9 cellular contexts compared by ENCODE assay signal in the genomic region with DNA sequence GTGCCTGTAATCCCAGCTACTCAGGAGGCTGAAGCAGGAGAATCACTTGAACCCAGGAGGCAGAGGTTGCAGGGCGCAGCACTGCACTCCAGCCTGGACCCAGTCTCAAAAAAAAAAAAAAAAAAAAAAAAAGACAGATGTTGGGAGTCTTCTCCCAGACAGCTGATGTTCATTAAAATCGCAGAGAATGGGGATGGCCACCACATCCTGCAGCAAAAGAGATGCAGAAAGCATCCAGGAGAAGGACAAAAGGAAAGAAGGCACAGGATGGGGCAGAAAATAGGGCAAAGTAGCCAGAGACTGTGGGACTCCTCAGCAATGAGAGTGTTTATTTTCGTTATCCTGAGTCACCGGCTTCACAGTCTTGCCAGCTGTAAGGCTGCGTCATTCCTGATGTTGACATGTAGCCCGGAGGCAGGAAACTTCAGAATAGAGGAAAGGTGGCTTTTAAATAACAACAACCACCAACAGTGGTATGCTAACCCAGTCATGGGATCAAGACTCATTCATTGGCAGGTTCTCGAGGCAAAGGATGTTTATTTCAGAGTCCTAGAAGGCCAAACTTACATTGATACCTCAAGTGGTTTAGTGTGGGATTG.
A peak's percentile ranks its signal among the peaks of the same experiment; 100 is the strongest.
DNase-seq lines count a peak whose midpoint lies in the region; ATAC-seq and TF ChIP-seq lines count a peak whose summit lies in the region.
"Had no signal": no experiment of that assay in that cellular context is flagged by ENCODE, and none has a peak within 500 bp of the region (broad histone marks: within the 10 kb centered on the region; RNA-seq: fewer than 3 reads in every experiment).

No MANE protein-coding gene starts in this region.

- H3K36me3 Mint-ChIP-seq in natural killer cell, result no peaks in the 10 kb centered on the region

- H3K4me3 ChIP-seq in SK-N-SH (ENCODE audit: low read depth in 2 of 2, low read length in 1 of 2) (no peak overlapping the region), prostate gland (no peak overlapping the region), MM.1S (ENCODE audit: low read length) (no peak overlapping the region)

- peak overlapping the region; percentile 26; the same call in 1 of the 2 replicates for H3K9ac ChIP-seq in SK-N-SH
- no peak overlapping the region for H3K9ac ChIP-seq in MM.1S (ENCODE audit: low read length)

- WGBS in SK-N-SH (ENCODE audit: low lambda C conversion rate), result 15% methylated on average over 7 of the region's 7 CpGs
- 23% methylated on average over 7 of the region's 7 CpGs for WGBS in prostate gland

- H3K36me3 ChIP-seq in SK-N-SH (replicated peaks in 1 of 2; ENCODE audit: control insufficient read depth in 1 of 2, insufficient read depth in 2 of 2, low read length in 1 of 2) (no peaks in the 10 kb centered on the region), prostate gland (no peaks in the 10 kb centered on the region), MM.1S (replicated peaks; ENCODE audit: insufficient read depth, low read length) (no peaks in the 10 kb centered on the region)

- H3K27ac ChIP-seq in SK-N-SH (ENCODE audit: low read depth in 2 of 2, low read length in 1 of 2) (peak overlapping the region in 1 of 2 experiments; percentile 83; a peak in 2 of 4 replicates), prostate gland (peak overlapping the region; percentile 67 to 68), MM.1S (ENCODE audit: low read length) (no peak overlapping the region)

- peak overlapping the region; percentile 46; the same call in 1 of the 2 replicates for H3K4me2 ChIP-seq in SK-N-SH
- H3K4me2 ChIP-seq in MM.1S (ENCODE audit: low read depth, low read length), result no peak overlapping the region

- H2AFZ ChIP-seq in SK-N-SH (ENCODE audit: low read depth) (no peak overlapping the region), MM.1S (ENCODE audit: low read length) (no peak overlapping the region)

- peaks cover 13 to 27% of the 10 kb centered on the region in 2 donors for H3K27me3 Mint-ChIP-seq in natural killer cell (ENCODE audit: low read depth in 2 of 2)

- H3F3A ChIP-seq in SK-N-SH (replicated peaks; ENCODE audit: insufficient read depth) (peaks cover 4% of the 10 kb centered on the region), MM.1S (ENCODE audit: insufficient read depth, low read length) (no peaks in the 10 kb centered on the region)

- H4K20me1 ChIP-seq in SK-N-SH (ENCODE audit: insufficient read depth), result no peaks in the 10 kb centered on the region
- H4K20me1 ChIP-seq in MM.1S (ENCODE audit: insufficient read depth, low read length), result no peaks in the 10 kb centered on the region

- intact Hi-C loops in prostate gland (cut with DNase I), result loop anchor here (5.0 kb wide), 1 partner anchor 37 kb away; no protein-coding TSS in a partner anchor
- intact Hi-C loops in natural killer cell (cut with micrococcal nuclease), result no loop called here

- H3K4me3 Mint-ChIP-seq in natural killer cell, result no peak overlapping the region

- H3K9me3 Mint-ChIP-seq in natural killer cell, result no peaks in the 10 kb centered on the region

- H3K4me1 ChIP-seq in SK-N-SH (ENCODE audit: control insufficient read depth in 1 of 2, insufficient read depth in 2 of 2, low read depth in 1 of 2, low read length in 1 of 2), result no peaks in the 10 kb centered on the region; a peak in 1 of 4 replicates
- no peaks in the 10 kb centered on the region for H3K4me1 ChIP-seq in prostate gland (replicated peaks)
- H3K4me1 ChIP-seq in MM.1S (ENCODE audit: low read length), result peaks cover 12% of the 10 kb centered on the region; the same call in 1 of the 2 replicates

- no peak overlapping the region for H3K27ac Mint-ChIP-seq in natural killer cell

- H3K27me3 ChIP-seq in SK-N-SH (ENCODE audit: insufficient read depth), result no peaks in the 10 kb centered on the region
- H3K27me3 ChIP-seq in prostate gland (replicated peaks; ENCODE audit: insufficient read depth), result no peaks in the 10 kb centered on the region
- H3K27me3 ChIP-seq in MM.1S (replicated peaks; ENCODE audit: insufficient read depth, low read length), result no peaks in the 10 kb centered on the region

- TF ChIP-seq POLR2A in prostate gland (IDR thresholded peaks at IDR 0.05), result peak; percentile 16

- no peak for ATAC-seq in natural killer cell

- POLR2A ChIA-PET in SK-N-SH (lab: Yijun Ruan, JAX), result no interaction called here

- CTCF ChIA-PET in SK-N-SH (lab: Yijun Ruan, JAX), result no interaction called here

- 0 out of 2 replicates have a peak, but pooled peaks cover 7% of the 10 kb centered on the region for H3K9me3 ChIP-seq in SK-N-SH
- no peaks in the 10 kb centered on the region for H3K9me3 ChIP-seq in prostate gland
- no peaks in the 10 kb centered on the region for H3K9me3 ChIP-seq in MM.1S (replicated peaks; ENCODE audit: insufficient read depth, low read length)

- DNase-seq in Daoy (ENCODE audit: low read depth) (peak; percentile 96), SK-N-SH (no peak), glomerular endothelial cell (ENCODE audit: extremely low read depth, low read depth, low spot score) (peak; percentile 97), prostate gland (ENCODE audit: low spot score) (peak; percentile 86), natural killer cell (no peak), SKM-1 treated with dmso at 0.1 percent for 144 hours (lab: John Stamatoyannopoulos, UW; ENCODE audit: unreplicated experiment) (no peak), MM.1S (no peak)
- no peak for DNase-seq in stimulated activated CD4-positive, alpha-beta T cell treated with anti-CD3 and anti-CD28 coated beads, Interleukin-2, amount 100 ng/mL, for 24 hours
- DNase-seq: activated CD4-positive, alpha-beta T cell treated with anti-CD3 and anti-CD28 coated beads for 4 hours had no signal

- H3K79me2 ChIP-seq in SK-N-SH (ENCODE audit: insufficient read depth) (no peaks in the 10 kb centered on the region), MM.1S (ENCODE audit: low read length) (no peaks in the 10 kb centered on the region)

- TF ChIP-seq CTCF in SK-N-SH (IDR thresholded peaks at IDR 0.05), result no peak
- no peak for TF ChIP-seq CTCF in prostate gland (IDR thresholded peaks at IDR 0.05)
- TF ChIP-seq CTCF in natural killer cell (IDR thresholded peaks at IDR 0.05), result no peak
- TF ChIP-seq CTCF in MM.1S (IDR thresholded peaks at IDR 0.05; ENCODE audit: low read length), result no peak

- no peak; a peak in 1 of 4 replicates for TF ChIP-seq EP300 in SK-N-SH (IDR thresholded peaks at IDR 0.05; ENCODE audit: borderline replicate concordance in 1 of 2, low read depth in 1 of 2, low read length in 1 of 2)

- no peaks in the 10 kb centered on the region for H3K9me2 ChIP-seq in SK-N-SH
- H3K9me2 ChIP-seq in MM.1S (replicated peaks; ENCODE audit: insufficient read depth, low read length), result no peaks in the 10 kb centered on the region

- H3K4me1 Mint-ChIP-seq in natural killer cell, result peaks cover 7 to 8% of the 10 kb centered on the region in 2 donors

- TF ChIP-seq RAD21 in SK-N-SH (IDR thresholded peaks at IDR 0.05; ENCODE audit: low read length), result no peak

TF ChIP-seq in SK-N-SH, 30 proteins besides CTCF, POLR2A, EP300 and RAD21 (continues in another document):
- TF ChIP-seq MXI1 (IDR thresholded peaks at IDR 0.05; ENCODE audit: low read depth, low read length) (no peak), TAF1 (IDR thresholded peaks at IDR 0.05; ENCODE audit: borderline replicate concordance, low read depth, low read length) (no peak), NFIC (IDR thresholded peaks at IDR 0.05; ENCODE audit: borderline replicate concordance) (peak; percentile 57), SMC3 (IDR thresholded peaks at IDR 0.05; ENCODE audit: low read depth, low read length) (no peak), TCF12 (IDR thresholded peaks at IDR 0.05) (peak; percentile 77), RFX5 (IDR thresholded peaks at IDR 0.05; ENCODE audit: low read length) (no peak), NRF1 (IDR thresholded peaks at IDR 0.05; ENCODE audit: low read depth, low read length) (no peak), CHD2 (IDR thresholded peaks at IDR 0.05; ENCODE audit: low read length, partially characterized antibody) (no peak), MEF2A (IDR thresholded peaks at IDR 0.05; ENCODE audit: borderline replicate concordance, low read depth) (peak; percentile 88; the same call in 1 of the 2 replicates), SIN3A (IDR thresholded peaks at IDR 0.05; ENCODE audit: borderline replicate concordance, low read depth, low read length) (0 out of 2 replicates have a peak, but pooled peaks have one; percentile 65), FOXM1 (IDR thresholded peaks at IDR 0.05; ENCODE audit: low read depth) (peak; percentile 75; the same call in 1 of the 2 replicates), TEAD4 (IDR thresholded peaks at IDR 0.05; ENCODE audit: borderline replicate concordance, insufficient read depth) (no peak), JUND (IDR thresholded peaks at IDR 0.05) (peak; percentile 87)
- TF ChIP-seq, protein P1, sequence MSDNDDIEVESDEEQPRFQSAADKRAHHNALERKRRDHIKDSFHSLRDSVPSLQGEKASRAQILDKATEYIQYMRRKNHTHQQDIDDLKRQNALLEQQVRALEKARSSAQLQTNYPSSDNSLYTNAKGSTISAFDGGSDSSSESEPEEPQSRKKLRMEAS (IDR thresholded peaks at IDR 0.05; ENCODE audit: low read depth), result peak; percentile 45
- TF ChIP-seq, protein P2, sequence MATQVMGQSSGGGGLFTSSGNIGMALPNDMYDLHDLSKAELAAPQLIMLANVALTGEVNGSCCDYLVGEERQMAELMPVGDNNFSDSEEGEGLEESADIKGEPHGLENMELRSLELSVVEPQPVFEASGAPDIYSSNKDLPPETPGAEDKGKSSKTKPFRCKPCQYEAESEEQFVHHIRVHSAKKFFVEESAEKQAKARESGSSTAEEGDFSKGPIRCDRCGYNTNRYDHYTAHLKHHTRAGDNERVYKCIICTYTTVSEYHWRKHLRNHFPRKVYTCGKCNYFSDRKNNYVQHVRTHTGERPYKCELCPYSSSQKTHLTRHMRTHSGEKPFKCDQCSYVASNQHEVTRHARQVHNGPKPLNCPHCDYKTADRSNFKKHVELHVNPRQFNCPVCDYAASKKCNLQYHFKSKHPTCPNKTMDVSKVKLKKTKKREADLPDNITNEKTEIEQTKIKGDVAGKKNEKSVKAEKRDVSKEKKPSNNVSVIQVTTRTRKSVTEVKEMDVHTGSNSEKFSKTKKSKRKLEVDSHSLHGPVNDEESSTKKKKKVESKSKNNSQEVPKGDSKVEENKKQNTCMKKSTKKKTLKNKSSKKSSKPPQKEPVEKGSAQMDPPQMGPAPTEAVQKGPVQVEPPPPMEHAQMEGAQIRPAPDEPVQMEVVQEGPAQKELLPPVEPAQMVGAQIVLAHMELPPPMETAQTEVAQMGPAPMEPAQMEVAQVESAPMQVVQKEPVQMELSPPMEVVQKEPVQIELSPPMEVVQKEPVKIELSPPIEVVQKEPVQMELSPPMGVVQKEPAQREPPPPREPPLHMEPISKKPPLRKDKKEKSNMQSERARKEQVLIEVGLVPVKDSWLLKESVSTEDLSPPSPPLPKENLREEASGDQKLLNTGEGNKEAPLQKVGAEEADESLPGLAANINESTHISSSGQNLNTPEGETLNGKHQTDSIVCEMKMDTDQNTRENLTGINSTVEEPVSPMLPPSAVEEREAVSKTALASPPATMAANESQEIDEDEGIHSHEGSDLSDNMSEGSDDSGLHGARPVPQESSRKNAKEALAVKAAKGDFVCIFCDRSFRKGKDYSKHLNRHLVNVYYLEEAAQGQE (IDR thresholded peaks at IDR 0.05; ENCODE audit: low read depth, low read length), result no peak

Comparison
In these comparisons a context has a peak if more than half of its experiments do, and no peak if none do; other contexts are left out.
1. DNase-seq: peak in Daoy (single experiment), glomerular endothelial cell (single experiment) and prostate gland (single experiment); none in SK-N-SH (single experiment), natural killer cell (single experiment), SKM-1 treated with dmso at 0.1 percent for 144 hours (single experiment), MM.1S (single experiment) and stimulated activated CD4-positive, alpha-beta T cell treated with anti-CD3 and anti-CD28 coated beads, Interleukin-2, amount 100 ng/mL, for 24 hours (0 of 2).